ENCODE assay signal across 11 cellular contexts in the genomic region with DNA sequence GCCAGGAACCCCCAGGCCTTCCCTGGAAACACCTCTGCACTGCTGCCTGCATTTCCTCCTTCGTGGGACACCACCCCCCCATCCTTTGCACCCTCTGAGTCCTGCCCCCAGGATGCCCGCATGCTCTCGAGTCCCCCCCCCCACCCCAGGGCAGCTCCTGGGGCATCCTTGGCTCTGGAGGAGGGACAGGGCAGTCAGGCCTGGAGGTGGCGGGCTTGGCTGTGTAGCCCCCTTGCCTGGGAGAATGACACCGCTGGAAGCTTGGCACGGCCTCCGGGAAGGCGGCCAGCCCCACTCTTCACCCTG.
A peak's percentile ranks its signal among the peaks of the same experiment; 100 is the strongest.
DNase-seq lines count a peak whose midpoint lies in the region; ATAC-seq and TF ChIP-seq lines count a peak whose summit lies in the region.
"Had no signal": no experiment of that assay in that cellular context is flagged by ENCODE, and none has a peak within 500 bp of the region (broad histone marks: within the 10 kb centered on the region; RNA-seq: fewer than 3 reads in every experiment).

No MANE protein-coding gene starts in this region.

- DNase-seq in DMS 273 (lab: John Stamatoyannopoulos, UW; ENCODE audit: unreplicated experiment) (peak; percentile 78), DMS 273 treated with DMSO at 0.1 percent for 48 hours (lab: John Stamatoyannopoulos, UW) (no peak), dermis microvascular lymphatic vessel endothelial cell (ENCODE audit: low read depth in 2 of 2) (peak; percentile 22 to 33), ureter (ENCODE audit: low spot score) (peak; percentile 76), foreskin keratinocyte (no peak)
- DNase-seq in activated CD4-positive, alpha-beta T cell treated with anti-CD3 and anti-CD28 coated beads, Interleukin-2, amount 50 U/mL, for 48 hours = no peak
- DNase-seq: naive thymus-derived CD4-positive, alpha-beta T cell; NCI-H526 treated with DMSO at 0.1 percent for 48 hours had no signal

- H3K27me3 ChIP-seq in muscle layer of colon (ENCODE audit: control insufficient read depth in 1 of 2, insufficient read depth in 2 of 2, low read length in 2 of 2) (no peaks in the 10 kb centered on the region), foreskin keratinocyte (peaks cover 15% of the 10 kb centered on the region)

- no peaks in the 10 kb centered on the region for H3K9me3 ChIP-seq in muscle layer of colon (ENCODE audit: low read length)

- H3K4me1 ChIP-seq in muscle layer of colon (ENCODE audit: insufficient read depth, low read length) (peaks cover 30% of the 10 kb centered on the region), foreskin keratinocyte (peaks cover 12% of the 10 kb centered on the region)

- no peak for ATAC-seq in foreskin keratinocyte
- no peak for ATAC-seq in HG02870 (IDR thresholded peaks at IDR 0.05; ENCODE audit: unreplicated experiment)
- ATAC-seq: naive thymus-derived CD4-positive, alpha-beta T cell had no signal

- no peak for TF ChIP-seq CTCF in foreskin keratinocyte (conservative IDR thresholded peaks at IDR 0.05)

- H3K36me3 ChIP-seq in muscle layer of colon (ENCODE audit: insufficient read depth, low read length) = no peaks in the 10 kb centered on the region

- H3K9ac ChIP-seq in muscle layer of colon (ENCODE audit: low read length) = no peak overlapping the region

- peak overlapping the region in 1 of 2 donors; percentile 39 for H3K4me3 ChIP-seq in muscle layer of colon (ENCODE audit: low read depth in 1 of 2, low read length in 2 of 2)

- H3K27ac ChIP-seq in muscle layer of colon (ENCODE audit: low read depth, low read length) = peak overlapping the region; percentile 65
- no peak overlapping the region for H3K27ac ChIP-seq in foreskin keratinocyte
- H3K27ac ChIP-seq: 22Rv1 had no signal

Comparison
In these comparisons a context has a peak if more than half of its experiments do, and no peak if none do; other contexts are left out.
1. DNase-seq: peak in DMS 273 (single experiment), dermis microvascular lymphatic vessel endothelial cell (2 of 2) and ureter (single experiment); none in DMS 273 treated with DMSO at 0.1 percent for 48 hours (single experiment), activated CD4-positive, alpha-beta T cell treated with anti-CD3 and anti-CD28 coated beads, Interleukin-2, amount 50 U/mL, for 48 hours (0 of 2) and foreskin keratinocyte (0 of 2).